ENCODE assay signal across 17 cellular contexts in genomic region chr16:88013091-88013609, GRCh38.
DNase-seq lines count a peak whose midpoint lies in the region; ATAC-seq and TF ChIP-seq lines count a peak whose summit lies in the region.
"Had no signal": no experiment of that assay in that cellular context is flagged by ENCODE, and none has a peak within 500 bp of the region (broad histone marks: within the 10 kb centered on the region; RNA-seq: fewer than 3 reads in every experiment).

No MANE protein-coding gene starts in this region.

- H3K4me3 ChIP-seq in esophagus squamous epithelium = no peak overlapping the region
- no peak overlapping the region for H3K4me3 ChIP-seq in MG63

- H3K9me3 ChIP-seq in esophagus squamous epithelium (no peaks in the 10 kb centered on the region), MG63 (no peaks in the 10 kb centered on the region)

- TF ChIP-seq CTCF in CD14-positive monocyte (IDR thresholded peaks at IDR 0.05) (no peak), esophagus squamous epithelium (IDR thresholded peaks at IDR 0.05) (no peak), natural killer cell (IDR thresholded peaks at IDR 0.05) (no peak)

- intact Hi-C loops in CD14-positive monocyte (cut with micrococcal nuclease) = no loop called here
- intact Hi-C loops in esophagus squamous epithelium (cut with DNase I) = no loop called here
- intact Hi-C loops in natural killer cell (cut with micrococcal nuclease) = no loop called here

- H3K27me3 Mint-ChIP-seq in CD14-positive monocyte (ENCODE audit: low read depth in 3 of 3) = peaks cover 0 to 4% (median 0%) of the 10 kb centered on the region in 3 donors
- no peaks in the 10 kb centered on the region for H3K27me3 Mint-ChIP-seq in natural killer cell (ENCODE audit: low read depth in 2 of 2)
- H3K27me3 Mint-ChIP-seq: activated CD4-positive, alpha-beta T cell treated with anti-CD3 and anti-CD28 coated beads, Interleukin-2, amount 10 ng/mL, durations not matched to agents 7 days and 5 days; T-cell had no signal

- peak overlapping the region in 3 of 4 donors; percentile 17 to 70 (median 44) for H3K27ac ChIP-seq in esophagus squamous epithelium
- H3K27ac ChIP-seq: epithelial cell of prostate had no signal

- WGBS in esophagus squamous epithelium, 2 donors = 90 to 94% methylated on average over 6 of the region's 18 CpGs

- H3K4me3 Mint-ChIP-seq in CD14-positive monocyte (no peak overlapping the region), natural killer cell (no peak overlapping the region)
- H3K4me3 Mint-ChIP-seq: activated CD4-positive, alpha-beta T cell treated with anti-CD3 and anti-CD28 coated beads, Interleukin-2, amount 10 ng/mL, durations not matched to agents 7 days and 5 days; T-cell had no signal

- H3K36me3 ChIP-seq in esophagus squamous epithelium (peaks cover 0 to 66% (median 0%) of the 10 kb centered on the region in 3 donors), MG63 (peaks cover 3% of the 10 kb centered on the region; the same call in 1 of the 2 replicates)

- H3K27ac Mint-ChIP-seq in CD14-positive monocyte (peak overlapping the region in 2 of 7 donors; percentile 21 to 41), natural killer cell (peak overlapping the region; percentile 43 to 74)
- H3K27ac Mint-ChIP-seq: T-cell had no signal

- TF ChIP-seq POLR2A in esophagus squamous epithelium (IDR thresholded peaks at IDR 0.05) = no peak

- DNase-seq in CD14-positive monocyte (ENCODE audit: low spot score) = peak; percentile 15
- DNase-seq in M059J (ENCODE audit: low read depth) = peak; percentile 37
- DNase-seq in esophagus squamous epithelium (lab: John Stamatoyannopoulos, UW) = no peak
- DNase-seq in natural killer cell = no peak
- no peak for DNase-seq in NCI-H82 (lab: John Stamatoyannopoulos, UW)
- DNase-seq in MG63 = no peak
- DNase-seq: activated CD4-positive, alpha-beta T cell treated with anti-CD3 and anti-CD28 coated beads, Interleukin-2, amount 10 ng/mL, durations not matched to agents 7 days and 5 days; caudate nucleus; H7; NCI-H1048; NCI-H2227 treated with DMSO at 0.1 percent for 48 hours; stimulated activated CD4-positive, alpha-beta T cell treated with anti-CD3 and anti-CD28 coated beads, Interleukin-2, amount 100 ng/mL, for 48 hours; stimulated activated naive CD4-positive, alpha-beta T cell had no signal

- H3K27me3 ChIP-seq in esophagus squamous epithelium (no peaks in the 10 kb centered on the region), MG63 (no peaks in the 10 kb centered on the region)

- peak; percentile 63 to 80 (median 74) for ATAC-seq in natural killer cell
- no peak for ATAC-seq in HG03135 (IDR thresholded peaks at IDR 0.05; ENCODE audit: unreplicated experiment)
- no peak for ATAC-seq in GM18907 (IDR thresholded peaks at IDR 0.05; ENCODE audit: unreplicated experiment)
- ATAC-seq: T-cell had no signal

- peaks cover 0 to 14% (median 0%) of the 10 kb centered on the region in 3 donors for H3K4me1 ChIP-seq in esophagus squamous epithelium

- H3K9me3 Mint-ChIP-seq in CD14-positive monocyte (no peaks in the 10 kb centered on the region), natural killer cell (no peaks in the 10 kb centered on the region)
- H3K9me3 Mint-ChIP-seq: activated CD4-positive, alpha-beta T cell treated with anti-CD3 and anti-CD28 coated beads, Interleukin-2, amount 10 ng/mL, durations not matched to agents 7 days and 5 days; T-cell had no signal

- H3K36me3 Mint-ChIP-seq in CD14-positive monocyte (peaks cover 80 to 84% of the 10 kb centered on the region in 2 donors), natural killer cell (no peaks in the 10 kb centered on the region)

- H3K4me1 Mint-ChIP-seq in CD14-positive monocyte (peaks cover 7% of the 10 kb centered on the region), natural killer cell (peaks cover 0 to 16% of the 10 kb centered on the region in 2 donors)
- H3K4me1 Mint-ChIP-seq: activated CD4-positive, alpha-beta T cell treated with anti-CD3 and anti-CD28 coated beads, Interleukin-2, amount 10 ng/mL, durations not matched to agents 7 days and 5 days had no signal

Comparison
In these comparisons a context has a peak if more than half of its experiments do, and no peak if none do; other contexts are left out.
1. DNase-seq: peak in CD14-positive monocyte (single experiment) and M059J (single experiment); none in esophagus squamous epithelium (single experiment), natural killer cell (single experiment), NCI-H82 (single experiment) and MG63 (single experiment).
2. ATAC-seq: peak in natural killer cell (3 of 3); none in HG03135 (single experiment) and GM18907 (single experiment).